In genomic region chr2:126674075-126674744, GRCh38 we compare ENCODE assay signal across 1 cellular context.
TF ChIP-seq lines count a peak whose summit lies in the region.

No MANE protein-coding gene starts in this region.

TF ChIP-seq in K562, 482 proteins besides CTCF, POLR2A, EP300 and RAD21 (continued from another document and continues in another):
- TF ChIP-seq ZNF318 (IDR thresholded peaks at IDR 0.05; ENCODE audit: borderline replicate concordance in 1 of 2, low read depth in 1 of 2) (no peak), SRSF9 (IDR thresholded peaks at IDR 0.05; ENCODE audit: borderline replicate concordance, low read depth, low read length) (no peak), SAFB2 (IDR thresholded peaks at IDR 0.05; ENCODE audit: borderline replicate concordance, low read depth, low read length, severe bottlenecking) (no peak), TCF3 (CRISPR knock-in tag; IDR thresholded peaks at IDR 0.05) (peak; percentile 99), CTBP1 (IDR thresholded peaks at IDR 0.05; ENCODE audit: borderline replicate concordance) (peak; percentile 94), PTBP1 (IDR thresholded peaks at IDR 0.05; ENCODE audit: low read depth, low read length) (no peak), ZBTB43 (CRISPR knock-in tag; IDR thresholded peaks at IDR 0.05) (no peak), NFE2L1 (tag; IDR thresholded peaks at IDR 0.05; ENCODE audit: borderline replicate concordance, low read depth) (no peak), SIN3B (IDR thresholded peaks at IDR 0.05; ENCODE audit: low read depth) (no peak), ZNF512 (tag; IDR thresholded peaks at IDR 0.05) (no peak), CEBPB (tag; IDR thresholded peaks at IDR 0.05) (no peak), TCFL5 (CRISPR knock-in tag; conservative IDR thresholded peaks at IDR 0.05) (no peak), GABPB1 (CRISPR knock-in tag; IDR thresholded peaks at IDR 0.05) (no peak), THRA (IDR thresholded peaks at IDR 0.05) (no peak), REST (CRISPR knock-in tag; IDR thresholded peaks at IDR 0.05; ENCODE audit: low read depth) (no peak), SRSF1 (IDR thresholded peaks at IDR 0.05; ENCODE audit: low read depth, low read length) (no peak), NKRF (IDR thresholded peaks at IDR 0.05; ENCODE audit: borderline replicate concordance) (no peak), CHAMP1 (IDR thresholded peaks at IDR 0.05) (peak; percentile 93), ZC3H4 (CRISPR knock-in tag; IDR thresholded peaks at IDR 0.05; ENCODE audit: borderline replicate concordance) (no peak), SRF (CRISPR knock-in tag; IDR thresholded peaks at IDR 0.05) (no peak), EHMT2 (IDR thresholded peaks at IDR 0.05) (no peak), YBX1 (IDR thresholded peaks at IDR 0.05) (no peak), BMI1 (IDR thresholded peaks at IDR 0.05; ENCODE audit: low read length) (no peak), ZBTB17 (CRISPR knock-in tag; IDR thresholded peaks at IDR 0.05) (peak; percentile 78; the same call in 1 of the 2 replicates), ZNF766 (CRISPR knock-in tag; conservative IDR thresholded peaks at IDR 0.05) (peak; percentile 85; the same call in 1 of the 2 replicates), SMAD2 (IDR thresholded peaks at IDR 0.05; ENCODE audit: low read depth, low read length) (no peak), E2F1 (CRISPR knock-in tag; IDR thresholded peaks at IDR 0.05) (0 out of 2 replicates have a peak, but pooled peaks have one; percentile 21), SAFB (IDR thresholded peaks at IDR 0.05; ENCODE audit: borderline replicate concordance, low read depth, low read length) (no peak), ESRRB (CRISPR knock-in tag; IDR thresholded peaks at IDR 0.05; ENCODE audit: borderline replicate concordance) (no peak), TEAD1 (CRISPR knock-in tag; IDR thresholded peaks at IDR 0.05) (peak in 1 of 2 experiments; percentile 70; a peak in 1 of 4 replicates), CBX1 (IDR thresholded peaks at IDR 0.05; ENCODE audit: low read depth) (no peak), ZNF124 (CRISPR knock-in tag; IDR thresholded peaks at IDR 0.05) (no peak), CC2D1A (IDR thresholded peaks at IDR 0.05) (peak; percentile 98)
